Comparison of ENCODE assay signal across 8 cellular contexts in the genomic region with DNA sequence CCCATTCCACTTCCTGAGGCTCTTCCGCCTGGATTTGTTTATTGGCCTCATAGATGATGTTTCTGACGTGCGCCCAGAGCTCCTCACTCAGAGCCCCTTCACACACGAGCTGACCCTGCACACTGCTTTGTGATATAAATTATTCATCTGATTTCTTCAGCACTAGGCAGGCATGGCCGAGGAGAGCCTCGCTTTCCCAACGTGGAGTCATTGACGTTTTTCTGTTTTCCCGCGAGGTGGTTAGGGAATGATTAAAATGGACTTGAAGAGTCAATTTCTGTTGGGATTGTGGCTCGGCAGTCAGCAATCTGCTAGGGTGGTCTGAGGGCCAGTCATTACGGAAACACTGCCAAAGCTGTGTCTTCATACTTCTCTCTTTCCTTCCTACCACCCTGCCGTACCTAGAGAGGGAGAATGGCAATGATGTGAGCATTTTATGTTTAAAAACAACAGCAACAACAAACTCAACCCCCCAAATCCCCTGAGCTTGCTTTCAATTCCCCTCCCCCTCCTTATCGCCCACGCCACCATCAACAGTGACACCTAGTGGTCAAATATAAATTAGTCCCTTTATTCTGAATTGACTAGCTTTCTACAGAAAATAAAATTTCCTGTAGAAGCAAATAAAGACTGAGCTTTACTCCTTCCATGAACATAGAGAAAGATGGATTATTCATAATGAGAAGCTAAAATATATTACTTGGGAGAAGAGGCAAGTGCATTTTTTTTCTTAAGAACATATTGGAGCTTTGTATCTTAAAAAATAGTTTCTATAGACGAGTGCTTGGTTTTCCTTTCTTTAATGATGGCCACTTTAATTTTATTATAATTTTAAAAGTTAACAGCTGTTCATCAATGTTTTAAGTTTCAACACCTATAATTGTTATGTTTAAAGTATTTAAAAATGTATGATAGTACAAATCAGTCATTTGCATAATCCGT.
DNase-seq lines count a peak whose midpoint lies in the region; ATAC-seq, FAIRE-seq and TF ChIP-seq lines count a peak whose summit lies in the region.

No MANE protein-coding gene starts in this region.

- no peaks in the 10 kb centered on the region for H4K20me1 ChIP-seq in astrocyte (ENCODE audit: insufficient read depth, low read length)

- H3K79me2 ChIP-seq in astrocyte (ENCODE audit: insufficient read depth, low read length) = no peaks in the 10 kb centered on the region

- H3K4me1 ChIP-seq in astrocyte (ENCODE audit: insufficient read depth, low read length) (peaks cover 23% of the 10 kb centered on the region), psoas muscle (peaks cover 12% of the 10 kb centered on the region)

- no peaks in the 10 kb centered on the region for H3K36me3 Mint-ChIP-seq in astrocyte (ENCODE audit: low read depth, unreplicated experiment)

- H3K27ac Mint-ChIP-seq in astrocyte (ENCODE audit: unreplicated experiment) = no peak overlapping the region

- H3K27me3 ChIP-seq in astrocyte (ENCODE audit: insufficient read depth, low read length) (peaks cover 17% of the 10 kb centered on the region), psoas muscle (ENCODE audit: insufficient read depth in 3 of 3, low read length in 2 of 3) (no peaks in the 10 kb centered on the region)

- H3K27ac ChIP-seq in astrocyte (ENCODE audit: low read depth, low read length) (peak overlapping the region; percentile 35), psoas muscle (peak overlapping the region; percentile 57)

- H3K4me3 ChIP-seq in astrocyte (ENCODE audit: insufficient read depth, low read depth, low read length) (peak overlapping the region; percentile 58), psoas muscle (peak overlapping the region; percentile 74)

- H2AFZ ChIP-seq in astrocyte (ENCODE audit: low read depth, low read length) = peak overlapping the region; percentile 80

- peak; percentile 66 to 72 for ATAC-seq in left cardiac atrium
- peak; percentile 61 to 91 (median 84) for ATAC-seq in psoas muscle
- ATAC-seq in GM19328 (IDR thresholded peaks at IDR 0.05; ENCODE audit: unreplicated experiment) = no peak

- peak overlapping the region; percentile 88 for H3K4me2 ChIP-seq in astrocyte (ENCODE audit: low read length)

- H3K4me1 Mint-ChIP-seq in astrocyte (ENCODE audit: low read depth, unreplicated experiment) = peaks cover 4% of the 10 kb centered on the region

- TF ChIP-seq CTCF in astrocyte (IDR thresholded peaks at IDR 0.05; ENCODE audit: insufficient read depth, low read depth, low read length) (peak; percentile 75), psoas muscle (IDR thresholded peaks at IDR 0.05) (peak; percentile 82)

- peak overlapping the region; percentile 68 for H3K9ac ChIP-seq in astrocyte (ENCODE audit: low read length)

- H3K9me3 Mint-ChIP-seq in astrocyte (ENCODE audit: unreplicated experiment) = no peaks in the 10 kb centered on the region

- FAIRE-seq in astrocyte (lab: Jason Lieb, UNC) = no peak

- no peaks in the 10 kb centered on the region for H3K36me3 ChIP-seq in astrocyte (ENCODE audit: insufficient read depth, low read length)
- no peaks in the 10 kb centered on the region for H3K36me3 ChIP-seq in psoas muscle (ENCODE audit: insufficient read depth in 1 of 2, low read depth in 1 of 2)

- H3K9me3 ChIP-seq in astrocyte (ENCODE audit: insufficient read depth, low read depth, low read length) (no peaks in the 10 kb centered on the region), psoas muscle (no peaks in the 10 kb centered on the region)

- peaks cover 18% of the 10 kb centered on the region for H3K27me3 Mint-ChIP-seq in astrocyte (ENCODE audit: low read depth, unreplicated experiment)

- no peak overlapping the region for H3K4me3 Mint-ChIP-seq in astrocyte (ENCODE audit: unreplicated experiment)

- WGBS in psoas muscle, 3 donors = 9 to 11% (median 10%) methylated on average over 17 of the region's 17 CpGs

- intact Hi-C loops in left cardiac atrium (cut with DNase I) (loop anchor here (2.0 to 10.0 kb wide), 4 partner anchors 97 to 414 kb away; no protein-coding TSS in a partner anchor), psoas muscle (cut with DNase I) (loop anchor here (2.0 to 10.0 kb wide), 5 partner anchors 83 to 427 kb away; a partner anchor contains a TSS)

- peak; percentile 53 for DNase-seq in SIG-M5 treated with dmso at 0.1 percent for 504 hours (lab: John Stamatoyannopoulos, UW; ENCODE audit: unreplicated experiment)
- no peak for DNase-seq in SIG-M5 (lab: John Stamatoyannopoulos, UW)
- DNase-seq in Kasumi-1 (lab: John Stamatoyannopoulos, UW) = peak; percentile 74 to 90
- peak; percentile 76 for DNase-seq in RKO (ENCODE audit: low spot score)
- peak; percentile 52 for DNase-seq in astrocyte (ENCODE audit: low read depth)
- DNase-seq in left cardiac atrium = peak; percentile 28
- no peak for DNase-seq in psoas muscle

Comparison
In these comparisons a context has a peak if more than half of its experiments do, and no peak if none do; other contexts are left out.
1. DNase-seq: peak in SIG-M5 treated with dmso at 0.1 percent for 504 hours (single experiment), Kasumi-1 (2 of 2), RKO (single experiment), astrocyte (single experiment) and left cardiac atrium (single experiment); none in SIG-M5 (single experiment) and psoas muscle (0 of 2).